Comparison of ENCODE assay signal across 8 cellular contexts in genomic region chr2:169732583-169733358, GRCh38. TPM values are rescaled to one million over a fixed set of nuclear protein-coding genes. Genes with fewer than 3 reads are reported as not detected.
DNase-seq lines count a peak whose midpoint lies in the region; ATAC-seq and TF ChIP-seq lines count a peak whose summit lies in the region.

No MANE protein-coding gene starts in this region.

- H2BK5ac ChIP-seq in mesendoderm (ENCODE audit: low read length): no peak overlapping the region

- peaks cover 11% of the 10 kb centered on the region for H3K79me2 ChIP-seq in mesendoderm (ENCODE audit: control insufficient read depth, insufficient read depth, low read length)

- TF ChIP-seq CTCF in BJ (IDR thresholded peaks at IDR 0.05; ENCODE audit: insufficient read depth, low read depth, low read length): no peak

- H3K4me3 ChIP-seq in BJ (ENCODE audit: low read depth, low read length) (peak overlapping the region; percentile 66), mesendoderm (ENCODE audit: low read length) (peak overlapping the region; percentile 32)
- peak overlapping the region; percentile 80 for H3K4me3 ChIP-seq in Jurkat, Clone E6-1 (ENCODE audit: low read length)

- peaks cover 7% of the 10 kb centered on the region for H3K79me1 ChIP-seq in mesendoderm (ENCODE audit: low read length)

- no peaks in the 10 kb centered on the region for H3K36me3 ChIP-seq in BJ (ENCODE audit: control insufficient read depth, insufficient read depth, low read length)
- no peaks in the 10 kb centered on the region for H3K36me3 ChIP-seq in mesendoderm (ENCODE audit: control insufficient read depth, insufficient read depth, low read length)

- no peak overlapping the region for H3K18ac ChIP-seq in mesendoderm (ENCODE audit: low read length)

- POLR2A ChIA-PET in BJ (lab: Charles Lee): no interaction called here

- no peaks in the 10 kb centered on the region for H3K9me3 Mint-ChIP-seq in central memory CD8-positive, alpha-beta T cell

- H3K4me2 ChIP-seq in mesendoderm (ENCODE audit: low read length): peak overlapping the region; percentile 85

- no peaks in the 10 kb centered on the region for H3K4me1 ChIP-seq in mesendoderm (ENCODE audit: control insufficient read depth, low read depth, low read length)

- H3K27me3 ChIP-seq in BJ (ENCODE audit: control insufficient read depth, insufficient read depth, low read length) (no peaks in the 10 kb centered on the region), mesendoderm (ENCODE audit: insufficient read depth, low read length, poor library complexity) (no peaks in the 10 kb centered on the region)

- no peak overlapping the region for H3K27ac ChIP-seq in mesendoderm (ENCODE audit: low read depth, low read length)

- H2AK5ac ChIP-seq in mesendoderm (ENCODE audit: low read length): no peak overlapping the region

- H3K27me3 Mint-ChIP-seq in central memory CD8-positive, alpha-beta T cell: peaks cover 21% of the 10 kb centered on the region

- H3K4me1 Mint-ChIP-seq in central memory CD8-positive, alpha-beta T cell: peaks cover 19% of the 10 kb centered on the region

- no peak overlapping the region for H2BK120ac ChIP-seq in mesendoderm (ENCODE audit: low read depth, low read length)

- peak overlapping the region; percentile 87 for H3K9ac ChIP-seq in mesendoderm (ENCODE audit: low read length)

- H3K23ac ChIP-seq in mesendoderm (ENCODE audit: low read length): no peak overlapping the region

- H4K8ac ChIP-seq in mesendoderm (ENCODE audit: low read depth, low read length): no peak overlapping the region

- peak; percentile 12 for ATAC-seq in central memory CD8-positive, alpha-beta T cell (replicated peaks; ENCODE audit: extremely low read depth, poor library complexity, severe bottlenecking)
- no peak for ATAC-seq in GM19397 (IDR thresholded peaks at IDR 0.05; ENCODE audit: unreplicated experiment)

- H3K4me3 Mint-ChIP-seq in central memory CD8-positive, alpha-beta T cell: peak overlapping the region; percentile 91

- H3K36me3 Mint-ChIP-seq in central memory CD8-positive, alpha-beta T cell (ENCODE audit: insufficient read depth): no peaks in the 10 kb centered on the region

- WGBS in mesendoderm (ENCODE audit: extremely low coverage, insufficient coverage, low lambda C conversion rate): no CpG with 5 or more reads among the region's 13 CpGs

- no peak for DNase-seq in BJ (ENCODE audit: low read depth)
- DNase-seq in Jurkat, Clone E6-1 (ENCODE audit: low read depth, low spot score): peak; percentile 82
- DNase-seq in central memory CD8-positive, alpha-beta T cell (ENCODE audit: low spot score in 2 of 2): no peak
- DNase-seq in mesendoderm: no peak
- no peak for DNase-seq in AG08396 (ENCODE audit: low spot score)
- DNase-seq in NCI-H146 (lab: John Stamatoyannopoulos, UW): no peak
- DNase-seq in NCI-H526 (lab: John Stamatoyannopoulos, UW): no peak

- CTCF ChIA-PET in BJ (lab: Yijun Ruan, JAX): no interaction called here

- H3K27ac Mint-ChIP-seq in central memory CD8-positive, alpha-beta T cell (ENCODE audit: low read depth): peak overlapping the region; percentile 85

- H2BK15ac ChIP-seq in mesendoderm (replicated peaks; ENCODE audit: low read depth): no peak overlapping the region

- no peak overlapping the region for H4K5ac ChIP-seq in mesendoderm (ENCODE audit: low read length)

- H3K4ac ChIP-seq in mesendoderm (ENCODE audit: low read depth, low read length): no peak overlapping the region

- H3K56ac ChIP-seq in mesendoderm (ENCODE audit: low read length): peak overlapping the region; percentile 87

RNA-seq across cellular contexts. Expression of gene KLHL23, which starts 0.9 kb away (rescaled TPM):
- polyA plus RNA-seq in BJ (2011; rRNA removed): 2.1 and 3.8 TPM in 2 replicates
- polyA minus RNA-seq in BJ (2011; rRNA and poly(A)+ RNA removed): 2.6 and 3.3 TPM in 2 replicates
- 30.9 TPM for polyA plus RNA-seq in Jurkat, Clone E6-1 (2012; ENCODE audit: insufficient read depth, insufficient read length)
- polyA plus RNA-seq in mesendoderm (2013, experiment 1 of 2): 30.5 TPM
- polyA plus RNA-seq in mesendoderm (2013, experiment 2 of 2): 30.2 TPM

RNA-seq across cellular contexts. Expression of gene PHOSPHO2, which starts 38.5 kb away (rescaled TPM):
- polyA plus RNA-seq in BJ (2011; rRNA removed): 0.40 and 1.4 TPM in 2 replicates
- 0.38 and 0.46 TPM in 2 replicates for polyA minus RNA-seq in BJ (2011; rRNA and poly(A)+ RNA removed)
- polyA plus RNA-seq in Jurkat, Clone E6-1 (2012; ENCODE audit: insufficient read depth, insufficient read length): 10.0 TPM
- 5.5 TPM for polyA plus RNA-seq in mesendoderm (2013, experiment 1 of 2)
- polyA plus RNA-seq in mesendoderm (2013, experiment 2 of 2): 4.9 TPM

RNA-seq across cellular contexts. Expression of gene CFAP210, which starts 38.6 kb away (rescaled TPM):
- not detected in 2 replicates for polyA plus RNA-seq in BJ (2011; rRNA removed)
- polyA minus RNA-seq in BJ (2011; rRNA and poly(A)+ RNA removed): not detected in 2 replicates
- 0.53 TPM for polyA plus RNA-seq in Jurkat, Clone E6-1 (2012; ENCODE audit: insufficient read depth, insufficient read length)
- polyA plus RNA-seq in mesendoderm (2013, experiment 1 of 2): 1.6 TPM
- polyA plus RNA-seq in mesendoderm (2013, experiment 2 of 2): 1.5 TPM
